ENCODE assay signal across 14 cellular contexts in the genomic region with DNA sequence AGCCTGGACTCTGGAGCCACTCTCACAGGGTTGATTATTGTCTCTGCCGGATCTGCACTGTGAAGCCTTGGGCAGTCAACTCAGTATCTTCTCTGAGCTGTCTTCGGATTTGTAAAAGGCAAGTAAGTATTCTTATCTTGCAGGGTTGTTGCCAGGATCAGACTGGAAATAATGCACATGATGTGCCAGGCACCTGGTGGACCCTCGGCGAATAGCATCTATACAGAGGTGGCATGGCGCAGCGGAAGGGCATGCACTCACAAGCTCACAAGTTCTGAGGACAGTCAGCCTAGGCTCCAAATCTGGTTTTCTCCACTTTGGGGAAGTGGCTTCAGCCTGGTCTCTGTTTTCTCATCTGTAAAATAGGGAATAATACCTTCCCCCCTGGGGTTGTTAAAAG.
DNase-seq lines count a peak whose midpoint lies in the region; ATAC-seq, FAIRE-seq and TF ChIP-seq lines count a peak whose summit lies in the region.
"Had no signal": no experiment of that assay in that cellular context is flagged by ENCODE, and none has a peak within 500 bp of the region (broad histone marks: within the 10 kb centered on the region; RNA-seq: fewer than 3 reads in every experiment).

No MANE protein-coding gene starts in this region.

- no peak overlapping the region for H2BK20ac ChIP-seq in H1 (ENCODE audit: low read length)

- no peak overlapping the region for H3K9ac ChIP-seq in H1 (replicated peaks in 1 of 4; ENCODE audit: extremely low read depth in 1 of 4, low read depth in 3 of 4, low read length in 3 of 4)

- no peak overlapping the region for H3K23ac ChIP-seq in H1 (ENCODE audit: insufficient read length)

- peaks cover 0 to 2% of the 10 kb centered on the region in 2 experiments for H4K20me1 ChIP-seq in H1 (replicated peaks in 1 of 2; ENCODE audit: control insufficient read depth in 1 of 2, insufficient read depth in 2 of 2, low read length in 2 of 2)

- CTCF ChIA-PET in Panc1 (lab: Charles Lee) (no interaction called here), H1 (lab: Charles Lee; ENCODE audit: partially characterized antibody) (interaction anchor here (0.9 to 2.6 kb wide), 8 partner anchors 12 to 150 kb away, joined by 3 to 9 read pairs (median 8); no protein-coding TSS in a partner anchor)

- no peak overlapping the region for H2BK12ac ChIP-seq in H1 (ENCODE audit: low read depth, low read length)

- no peak overlapping the region for H3K18ac ChIP-seq in H1 (ENCODE audit: extremely low read depth, low read length)

- H3K4me1 ChIP-seq in Panc1 (ENCODE audit: control insufficient read depth, insufficient read depth, low read length), result no peaks in the 10 kb centered on the region
- peaks cover 4 to 10% (median 7%) of the 10 kb centered on the region in 4 experiments for H3K4me1 ChIP-seq in H1 (replicated peaks in 1 of 4; ENCODE audit: control insufficient read depth in 3 of 4, insufficient read depth in 4 of 4, low read length in 3 of 4)
- H3K4me1 ChIP-seq in mesodermal cell (ENCODE audit: control insufficient read depth, insufficient read depth, low read length, poor library complexity, severe bottlenecking), result no peaks in the 10 kb centered on the region
- H3K4me1 ChIP-seq: SJSA1 had no signal

- no peak for TF ChIP-seq RAD21 in H1 (IDR thresholded peaks at IDR 0.05 in 1 of 2, conservative IDR thresholded peaks at IDR 0.05 in 1 of 2; ENCODE audit: low read depth in 2 of 2, low read length in 2 of 2)

- ATAC-seq in Panc1, result peak; percentile 68; the same call in 1 of the 2 replicates

- H4K5ac ChIP-seq in H1 (ENCODE audit: insufficient read length, low read depth, low read length), result no peak overlapping the region

- TF ChIP-seq CTCF in Panc1 (IDR thresholded peaks at IDR 0.05) (no peak), H1 (IDR thresholded peaks at IDR 0.05; ENCODE audit: control extremely low read depth in 1 of 3, insufficient read depth in 1 of 3, low read depth in 1 of 3, low read length in 3 of 3) (peak in 1 of 3 experiments; percentile 40; a peak in 1 of 4 replicates)

- H2BK120ac ChIP-seq in H1 (replicated peaks; ENCODE audit: low read depth, low read length), result no peak overlapping the region

- H3K23me2 ChIP-seq in H1 (ENCODE audit: low read depth, low read length), result no peaks in the 10 kb centered on the region; the same call in 1 of the 2 replicates

- H3K27me3 ChIP-seq in Panc1 (ENCODE audit: control insufficient read depth, insufficient read depth, low read length) (no peaks in the 10 kb centered on the region; the same call in 1 of the 2 replicates), H1 (replicated peaks in 1 of 4; ENCODE audit: control insufficient read depth in 3 of 4, extremely low read depth in 1 of 4, insufficient read depth in 3 of 4, low read length in 3 of 4) (peaks cover 0 to 13% (median 8%) of the 10 kb centered on the region in 4 experiments; a peak in 6 of 7 replicates)

- H3K79me2 ChIP-seq in H1 (ENCODE audit: control insufficient read depth in 1 of 2, insufficient read depth in 2 of 2, low read length in 2 of 2), result no peaks in the 10 kb centered on the region

- no peak overlapping the region for H4K91ac ChIP-seq in H1 (replicated peaks; ENCODE audit: insufficient read length, low read length)

- POLR2A ChIA-PET in Panc1 (lab: Charles Lee), result no interaction called here
- POLR2A ChIA-PET in H1 (lab: Charles Lee; ENCODE audit: partially characterized antibody), result interaction anchor here (1.0 to 1.2 kb wide), 4 partner anchors 11 to 76 kb away, joined by 3 to 4 read pairs (median 3); no protein-coding TSS in a partner anchor

- H2AK5ac ChIP-seq in H1 (ENCODE audit: low read depth, low read length), result no peak overlapping the region

- H3K9me3 ChIP-seq in Panc1 (ENCODE audit: control insufficient read depth, insufficient read depth, low read depth, low read length) (no peaks in the 10 kb centered on the region), H1 (ENCODE audit: insufficient read depth in 2 of 2, low read depth in 1 of 2, low read length in 1 of 2) (peaks cover 0 to 4% of the 10 kb centered on the region in 2 experiments; a peak in 1 of 4 replicates), mesodermal cell (ENCODE audit: control insufficient read depth, low read length) (peaks cover 7% of the 10 kb centered on the region)
- H3K9me3 ChIP-seq: SJSA1 had no signal

- no peak for DNase-seq in Panc1 (ENCODE audit: low read depth, low spot score)
- peak in 1 of 2 experiments; percentile 50 for DNase-seq in H1 (ENCODE audit: low read depth in 1 of 2, low spot score in 2 of 2)
- DNase-seq in substantia nigra (lab: John Stamatoyannopoulos, UW), result no peak
- DNase-seq in stimulated activated naive CD4-positive, alpha-beta T cell (lab: John Stamatoyannopoulos, UW), result no peak
- no peak for DNase-seq in GM12892 (ENCODE audit: insufficient read length)
- DNase-seq in NCI-H510A (lab: John Stamatoyannopoulos, UW), result no peak
- DNase-seq: activated CD4-positive, alpha-beta T cell treated with anti-CD3 and anti-CD28 coated beads for 4 hours; Calu3; GDM1; KG1; spleen had no signal

- no peak overlapping the region for H3K27ac ChIP-seq in Panc1 (ENCODE audit: low read length)
- H3K27ac ChIP-seq in H1 (ENCODE audit: low read depth, low read length), result no peak overlapping the region
- H3K27ac ChIP-seq in mesodermal cell (ENCODE audit: low read depth, low read length, severe bottlenecking), result no peak overlapping the region
- H3K27ac ChIP-seq in substantia nigra (ENCODE audit: low read depth, low read length, poor library complexity, severe bottlenecking), result peak overlapping the region; percentile 63
- H3K27ac ChIP-seq: SJSA1, spleen had no signal

- H3K36me3 ChIP-seq in Panc1 (ENCODE audit: control insufficient read depth, insufficient read depth, low read length) (no peaks in the 10 kb centered on the region), H1 (ENCODE audit: control insufficient read depth in 2 of 4, insufficient read depth in 4 of 4, low read length in 3 of 4) (no peaks in the 10 kb centered on the region), mesodermal cell (ENCODE audit: control insufficient read depth, insufficient read depth, low read length) (no peaks in the 10 kb centered on the region)
- H3K36me3 ChIP-seq: SJSA1, spleen had no signal

- H3K14ac ChIP-seq in H1 (ENCODE audit: insufficient read length), result no peak overlapping the region

- H3K4me3 ChIP-seq in Panc1 (ENCODE audit: low read depth in 2 of 2, low read length in 2 of 2) (no peak overlapping the region), H1 (ENCODE audit: extremely low read depth in 1 of 4, insufficient read depth in 2 of 4, low read depth in 3 of 4, low read length in 4 of 4) (peak overlapping the region; percentile 26 to 59 (median 42); a peak in 6 of 8 replicates), mesodermal cell (ENCODE audit: extremely low read depth, insufficient read depth, low read length, poor library complexity, severe bottlenecking) (peak overlapping the region; percentile 27)
- H3K4me3 ChIP-seq: SJSA1 had no signal

- H3K56ac ChIP-seq in H1 (replicated peaks; ENCODE audit: insufficient read length, low read depth, low read length), result no peak overlapping the region

- FAIRE-seq in H1 (lab: Jason Lieb, UNC), result no peak
- FAIRE-seq in GM12892 (lab: Jason Lieb, UNC), result no peak
- FAIRE-seq: bronchial epithelial cell had no signal

- no TSS peak for BruUV-seq in Panc1 (replicated peaks; lab: Mats Ljungman, UMichigan)

- H2BK15ac ChIP-seq in H1 (ENCODE audit: low read length), result no peak overlapping the region

- H4K8ac ChIP-seq in H1 (ENCODE audit: extremely low read depth, insufficient read depth, low read length), result no peak overlapping the region

- H3K79me1 ChIP-seq in H1 (ENCODE audit: low read depth, low read length), result no peaks in the 10 kb centered on the region

- TF ChIP-seq EP300 in H1 (IDR thresholded peaks at IDR 0.05; ENCODE audit: borderline replicate concordance in 1 of 2, low read depth in 2 of 2, low read length in 2 of 2), result no peak

- peak overlapping the region; percentile 69 to 85 for H3K4me2 ChIP-seq in H1 (ENCODE audit: insufficient read depth in 1 of 2, low read depth in 2 of 2, low read length in 2 of 2)

- TF ChIP-seq POLR2A in H1 (IDR thresholded peaks at IDR 0.05; ENCODE audit: control extremely low read depth in 1 of 2, low read depth in 2 of 2, low read length in 2 of 2), result no peak
- no peak for TF ChIP-seq POLR2A in GM12892 (IDR thresholded peaks at IDR 0.05; ENCODE audit: low read depth, low read length)

- H2AFZ ChIP-seq in H1 (ENCODE audit: low read length), result peak overlapping the region; percentile 3; the same call in 1 of the 2 replicates

- intact Hi-C loops in Panc1 (cut with micrococcal nuclease; ENCODE audit: unreplicated experiment), result no loop called here

- 87% methylated on average over 6 of the region's 6 CpGs; no CpG with 5 or more reads in 1 of the 2 experiments for WGBS in H1 (ENCODE audit: extremely low coverage in 1 of 2, insufficient coverage in 1 of 2, insufficient read length in 1 of 2, insufficient replicate concordance in 2 of 2, low coverage in 1 of 2, low lambda C conversion rate in 2 of 2, missing lambda C conversion rate in 1 of 2), 2 experiments
- WGBS in mesodermal cell (ENCODE audit: insufficient coverage in 2 of 2), 2 experiments, result 90 to 91% methylated on average over 6 of the region's 6 CpGs

- H3K4ac ChIP-seq in H1 (replicated peaks; ENCODE audit: insufficient read length, low read depth, low read length), result no peak overlapping the region

- no peak overlapping the region; the same call in 1 of the 2 replicates for H2BK5ac ChIP-seq in H1 (ENCODE audit: low read depth, low read length)

- in situ Hi-C loops in Panc1 (cut with HindIII; ENCODE audit: low pct_unique_long_range_greater_than_20kb, low sequenced_read_pairs), result no loop called here

TF ChIP-seq in H1, 55 proteins besides CTCF, POLR2A, EP300 and RAD21:
- TF ChIP-seq TBP (IDR thresholded peaks at IDR 0.05; ENCODE audit: low read depth, low read length), result no peak
- TF ChIP-seq KDM1A (IDR thresholded peaks at IDR 0.05; ENCODE audit: borderline replicate concordance, low read length), result 0 out of 2 replicates have a peak, but pooled peaks have one; percentile 28

Comparison
In these comparisons a context has a peak if more than half of its experiments do, and no peak if none do; other contexts are left out.
1. H3K4me3 ChIP-seq: peak in H1 (4 of 4) and mesodermal cell (single experiment); none in Panc1 (0 of 2).